ENCODE assay signal across 1 cellular context in the genomic region with DNA sequence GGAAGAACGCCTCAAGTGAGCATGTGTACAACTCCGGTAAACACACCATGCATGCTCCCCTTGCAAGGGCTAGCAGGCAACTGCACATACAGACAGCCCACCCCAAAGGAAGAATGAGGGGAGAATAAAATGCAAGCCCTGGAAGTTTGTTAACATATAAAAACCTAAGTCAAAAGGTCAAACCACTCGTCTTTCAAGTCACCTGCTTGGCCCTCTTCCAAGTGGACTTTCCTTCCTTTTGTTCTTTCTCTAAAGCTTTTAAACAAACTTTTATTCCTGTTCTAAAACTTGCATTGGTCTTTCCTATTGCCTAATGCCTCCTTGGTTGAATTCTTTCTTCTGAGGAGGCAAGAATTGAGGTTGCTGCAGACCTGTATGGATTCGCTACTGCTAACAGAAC.
A peak's percentile ranks its signal among the peaks of the same experiment; 100 is the strongest.
TF ChIP-seq lines count a peak whose summit lies in the region.

No MANE protein-coding gene starts in this region.

TF ChIP-seq in HepG2, 621 proteins besides CTCF, POLR2A, EP300 and RAD21 (continues in another document):
- TF ChIP-seq TOE1 (CRISPR knock-in tag; IDR thresholded peaks at IDR 0.05) (no peak), NONO (IDR thresholded peaks at IDR 0.05) (no peak), NONO (CRISPR knock-in tag; conservative IDR thresholded peaks at IDR 0.05) (no peak), ZKSCAN8 (CRISPR knock-in tag; IDR thresholded peaks at IDR 0.05; ENCODE audit: borderline replicate concordance) (no peak), ZNF274 (CRISPR knock-in tag; IDR thresholded peaks at IDR 0.05) (no peak), NR2F1 (CRISPR knock-in tag; IDR thresholded peaks at IDR 0.05) (peak in 1 of 2 experiments; percentile 49; a peak in 1 of 4 replicates), XBP1 (CRISPR knock-in tag; IDR thresholded peaks at IDR 0.05) (no peak), NFIC (IDR thresholded peaks at IDR 0.05; ENCODE audit: low read length) (peak; percentile 44; the same call in 1 of the 2 replicates), RXRB (CRISPR knock-in tag; IDR thresholded peaks at IDR 0.05; ENCODE audit: borderline replicate concordance) (no peak), SETDB1 (CRISPR knock-in tag; IDR thresholded peaks at IDR 0.05; ENCODE audit: borderline replicate concordance) (no peak), NCOR1 (IDR thresholded peaks at IDR 0.05; ENCODE audit: borderline replicate concordance, low read length) (peak; percentile 35; the same call in 1 of the 2 replicates), GABPA (IDR thresholded peaks at IDR 0.05; ENCODE audit: low read depth, low read length) (no peak), GABPA (CRISPR knock-in tag; IDR thresholded peaks at IDR 0.05; ENCODE audit: low read depth) (no peak), BRF2 (CRISPR knock-in tag; IDR thresholded peaks at IDR 0.05) (no peak), MAFK (conservative IDR thresholded peaks at IDR 0.05 in 1 of 2, IDR thresholded peaks at IDR 0.05 in 1 of 2; ENCODE audit: low read length in 2 of 2) (no peak), ZNF746 (CRISPR knock-in tag; IDR thresholded peaks at IDR 0.05) (no peak), REST (IDR thresholded peaks at IDR 0.05; ENCODE audit: borderline replicate concordance in 1 of 2, low read depth in 1 of 2, low read length in 2 of 2) (no peak), ZNF550 (CRISPR knock-in tag; IDR thresholded peaks at IDR 0.05; ENCODE audit: borderline replicate concordance) (no peak), DNMT3B (CRISPR knock-in tag; conservative IDR thresholded peaks at IDR 0.05) (no peak), SKIL (CRISPR knock-in tag; IDR thresholded peaks at IDR 0.05; ENCODE audit: borderline replicate concordance) (no peak), RBM22 (optimal IDR thresholded peaks at IDR 0.05; ENCODE audit: low read length) (no peak), SYNCRIP (IDR thresholded peaks at IDR 0.05; ENCODE audit: insufficient read depth, low read depth, low read length) (no peak), PCBP1 (IDR thresholded peaks at IDR 0.05; ENCODE audit: borderline replicate concordance, low read depth, low read length) (no peak), ARID2 (CRISPR knock-in tag; IDR thresholded peaks at IDR 0.05; ENCODE audit: borderline replicate concordance) (no peak), KAT8 (CRISPR knock-in tag; IDR thresholded peaks at IDR 0.05) (no peak), TMF1 (CRISPR knock-in tag; IDR thresholded peaks at IDR 0.05; ENCODE audit: low read depth) (no peak), ZNF30 (CRISPR knock-in tag; IDR thresholded peaks at IDR 0.05) (no peak), ZNF496 (CRISPR knock-in tag; IDR thresholded peaks at IDR 0.05; ENCODE audit: insufficient replicate concordance) (no peak), MBD4 (IDR thresholded peaks at IDR 0.05; ENCODE audit: borderline replicate concordance, low read length) (no peak), ZNF367 (CRISPR knock-in tag; IDR thresholded peaks at IDR 0.05; ENCODE audit: borderline replicate concordance) (no peak), MTF2 (CRISPR knock-in tag; IDR thresholded peaks at IDR 0.05; ENCODE audit: borderline replicate concordance) (no peak), CAMTA2 (CRISPR knock-in tag; IDR thresholded peaks at IDR 0.05; ENCODE audit: borderline replicate concordance) (no peak), SIX1 (CRISPR knock-in tag; IDR thresholded peaks at IDR 0.05; ENCODE audit: borderline replicate concordance) (no peak), ZNF644 (CRISPR knock-in tag; IDR thresholded peaks at IDR 0.05; ENCODE audit: low read depth) (no peak), SIX4 (CRISPR knock-in tag; IDR thresholded peaks at IDR 0.05) (no peak), TRIM24 (CRISPR knock-in tag; IDR thresholded peaks at IDR 0.05) (no peak), ZNF580 (CRISPR knock-in tag; IDR thresholded peaks at IDR 0.05; ENCODE audit: borderline replicate concordance, low read depth) (no peak), GATA4 (IDR thresholded peaks at IDR 0.05; ENCODE audit: borderline replicate concordance, low read depth) (no peak), NR2F6 (IDR thresholded peaks at IDR 0.05) (peak; percentile 78), NR2F6 (CRISPR knock-in tag; IDR thresholded peaks at IDR 0.05) (no peak), ZFY (CRISPR knock-in tag; IDR thresholded peaks at IDR 0.05) (no peak), SIN3B (IDR thresholded peaks at IDR 0.05; ENCODE audit: low read length) (no peak), ZFP82 (CRISPR knock-in tag; IDR thresholded peaks at IDR 0.05; ENCODE audit: borderline replicate concordance) (no peak)
- TF ChIP-seq, protein P1, sequence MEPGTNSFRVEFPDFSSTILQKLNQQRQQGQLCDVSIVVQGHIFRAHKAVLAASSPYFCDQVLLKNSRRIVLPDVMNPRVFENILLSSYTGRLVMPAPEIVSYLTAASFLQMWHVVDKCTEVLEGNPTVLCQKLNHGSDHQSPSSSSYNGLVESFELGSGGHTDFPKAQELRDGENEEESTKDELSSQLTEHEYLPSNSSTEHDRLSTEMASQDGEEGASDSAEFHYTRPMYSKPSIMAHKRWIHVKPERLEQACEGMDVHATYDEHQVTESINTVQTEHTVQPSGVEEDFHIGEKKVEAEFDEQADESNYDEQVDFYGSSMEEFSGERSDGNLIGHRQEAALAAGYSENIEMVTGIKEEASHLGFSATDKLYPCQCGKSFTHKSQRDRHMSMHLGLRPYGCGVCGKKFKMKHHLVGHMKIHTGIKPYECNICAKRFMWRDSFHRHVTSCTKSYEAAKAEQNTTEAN (CRISPR knock-in tag; conservative IDR thresholded peaks at IDR 0.05) = no peak
- TF ChIP-seq, protein P2, sequence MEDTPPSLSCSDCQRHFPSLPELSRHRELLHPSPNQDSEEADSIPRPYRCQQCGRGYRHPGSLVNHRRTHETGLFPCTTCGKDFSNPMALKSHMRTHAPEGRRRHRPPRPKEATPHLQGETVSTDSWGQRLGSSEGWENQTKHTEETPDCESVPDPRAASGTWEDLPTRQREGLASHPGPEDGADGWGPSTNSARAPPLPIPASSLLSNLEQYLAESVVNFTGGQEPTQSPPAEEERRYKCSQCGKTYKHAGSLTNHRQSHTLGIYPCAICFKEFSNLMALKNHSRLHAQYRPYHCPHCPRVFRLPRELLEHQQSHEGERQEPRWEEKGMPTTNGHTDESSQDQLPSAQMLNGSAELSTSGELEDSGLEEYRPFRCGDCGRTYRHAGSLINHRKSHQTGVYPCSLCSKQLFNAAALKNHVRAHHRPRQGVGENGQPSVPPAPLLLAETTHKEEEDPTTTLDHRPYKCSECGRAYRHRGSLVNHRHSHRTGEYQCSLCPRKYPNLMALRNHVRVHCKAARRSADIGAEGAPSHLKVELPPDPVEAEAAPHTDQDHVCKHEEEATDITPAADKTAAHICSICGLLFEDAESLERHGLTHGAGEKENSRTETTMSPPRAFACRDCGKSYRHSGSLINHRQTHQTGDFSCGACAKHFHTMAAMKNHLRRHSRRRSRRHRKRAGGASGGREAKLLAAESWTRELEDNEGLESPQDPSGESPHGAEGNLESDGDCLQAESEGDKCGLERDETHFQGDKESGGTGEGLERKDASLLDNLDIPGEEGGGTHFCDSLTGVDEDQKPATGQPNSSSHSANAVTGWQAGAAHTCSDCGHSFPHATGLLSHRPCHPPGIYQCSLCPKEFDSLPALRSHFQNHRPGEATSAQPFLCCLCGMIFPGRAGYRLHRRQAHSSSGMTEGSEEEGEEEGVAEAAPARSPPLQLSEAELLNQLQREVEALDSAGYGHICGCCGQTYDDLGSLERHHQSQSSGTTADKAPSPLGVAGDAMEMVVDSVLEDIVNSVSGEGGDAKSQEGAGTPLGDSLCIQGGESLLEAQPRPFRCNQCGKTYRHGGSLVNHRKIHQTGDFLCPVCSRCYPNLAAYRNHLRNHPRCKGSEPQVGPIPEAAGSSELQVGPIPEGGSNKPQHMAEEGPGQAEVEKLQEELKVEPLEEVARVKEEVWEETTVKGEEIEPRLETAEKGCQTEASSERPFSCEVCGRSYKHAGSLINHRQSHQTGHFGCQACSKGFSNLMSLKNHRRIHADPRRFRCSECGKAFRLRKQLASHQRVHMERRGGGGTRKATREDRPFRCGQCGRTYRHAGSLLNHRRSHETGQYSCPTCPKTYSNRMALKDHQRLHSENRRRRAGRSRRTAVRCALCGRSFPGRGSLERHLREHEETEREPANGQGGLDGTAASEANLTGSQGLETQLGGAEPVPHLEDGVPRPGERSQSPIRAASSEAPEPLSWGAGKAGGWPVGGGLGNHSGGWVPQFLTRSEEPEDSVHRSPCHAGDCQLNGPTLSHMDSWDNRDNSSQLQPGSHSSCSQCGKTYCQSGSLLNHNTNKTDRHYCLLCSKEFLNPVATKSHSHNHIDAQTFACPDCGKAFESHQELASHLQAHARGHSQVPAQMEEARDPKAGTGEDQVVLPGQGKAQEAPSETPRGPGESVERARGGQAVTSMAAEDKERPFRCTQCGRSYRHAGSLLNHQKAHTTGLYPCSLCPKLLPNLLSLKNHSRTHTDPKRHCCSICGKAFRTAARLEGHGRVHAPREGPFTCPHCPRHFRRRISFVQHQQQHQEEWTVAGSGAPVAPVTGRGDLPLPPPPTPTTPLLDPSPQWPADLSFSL (CRISPR knock-in tag; IDR thresholded peaks at IDR 0.05) = no peak
- TF ChIP-seq, protein P3, sequence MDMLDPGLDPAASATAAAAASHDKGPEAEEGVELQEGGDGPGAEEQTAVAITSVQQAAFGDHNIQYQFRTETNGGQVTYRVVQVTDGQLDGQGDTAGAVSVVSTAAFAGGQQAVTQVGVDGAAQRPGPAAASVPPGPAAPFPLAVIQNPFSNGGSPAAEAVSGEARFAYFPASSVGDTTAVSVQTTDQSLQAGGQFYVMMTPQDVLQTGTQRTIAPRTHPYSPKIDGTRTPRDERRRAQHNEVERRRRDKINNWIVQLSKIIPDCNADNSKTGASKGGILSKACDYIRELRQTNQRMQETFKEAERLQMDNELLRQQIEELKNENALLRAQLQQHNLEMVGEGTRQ (IDR thresholded peaks at IDR 0.05; ENCODE audit: low read depth, low read length) = no peak
- TF ChIP-seq, protein P3 (CRISPR knock-in tag; IDR thresholded peaks at IDR 0.05; ENCODE audit: borderline replicate concordance) = no peak
- TF ChIP-seq, protein P4, sequence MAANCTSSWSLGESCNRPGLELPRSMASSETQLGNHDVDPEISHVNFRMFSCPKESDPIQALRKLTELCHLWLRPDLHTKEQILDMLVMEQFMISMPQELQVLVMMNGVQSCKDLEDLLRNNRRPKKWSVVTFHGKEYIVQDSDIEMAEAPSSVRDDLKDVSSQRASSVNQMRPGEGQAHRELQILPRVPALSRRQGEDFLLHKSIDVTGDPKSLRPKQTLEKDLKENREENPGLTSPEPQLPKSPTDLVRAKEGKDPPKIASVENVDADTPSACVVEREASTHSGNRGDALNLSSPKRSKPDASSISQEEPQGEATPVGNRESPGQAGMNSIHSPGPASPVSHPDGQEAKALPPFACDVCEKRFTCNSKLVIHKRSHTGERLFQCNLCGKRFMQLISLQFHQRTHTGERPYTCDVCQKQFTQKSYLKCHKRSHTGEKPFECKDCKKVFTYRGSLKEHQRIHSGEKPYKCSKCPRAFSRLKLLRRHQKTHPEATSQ (CRISPR knock-in tag; IDR thresholded peaks at IDR 0.05; ENCODE audit: borderline replicate concordance) = no peak
